ENCODE assay signal across 20 cellular contexts in genomic region chr11:46562527-46562926, GRCh38. TPM values are rescaled to one million over a fixed set of nuclear protein-coding genes. Genes with fewer than 3 reads are reported as not detected.
"Had no signal": no experiment of that assay in that cellular context is flagged by ENCODE, and none has a peak within 500 bp of the region (broad histone marks: within the 10 kb centered on the region; RNA-seq: fewer than 3 reads in every experiment).

No MANE protein-coding gene starts in this region.

- H3K36me3 ChIP-seq: ascending aorta, gastrocnemius medialis, left lung, neural progenitor cell, tibial nerve, uterus had no signal

- H3K9me3 Mint-ChIP-seq: activated CD4-positive, alpha-beta T cell treated with anti-CD3 and anti-CD28 coated beads, Interleukin-2, amount 10 ng/mL, durations not matched to agents 24 days and 14 days; activated naive CD4-positive, alpha-beta T cell treated with anti-CD3 and anti-CD28 coated beads for 36 hours; activated T-helper 2 cell treated with anti-CD3 and anti-CD28 coated beads, Interferon-gamma antibody, Interleukin-2, Interleukin-4, amounts not matched to agents 10 μg/mL and 5 μg/mL and 100 μg/mL, durations not matched to agents 14 hours and 24 hours and 36 hours; neural progenitor cell; T-helper 2 cell treated with Interferon-gamma antibody and Interleukin-4, amounts not matched to agents 5 μg/mL and 100 μg/mL, for 36 hours had no signal

- H3K27me3 Mint-ChIP-seq: activated CD4-positive, alpha-beta T cell treated with anti-CD3 and anti-CD28 coated beads, Interleukin-2, amount 10 ng/mL, durations not matched to agents 24 days and 14 days; progenitor cell of endocrine pancreas had no signal

- H3K9me3 ChIP-seq: ascending aorta, gastrocnemius medialis, left lung, tibial nerve, uterus had no signal

- H3K4me1 ChIP-seq: neural progenitor cell had no signal

- H3K36me3 Mint-ChIP-seq: neural progenitor cell had no signal

- H3K27ac Mint-ChIP-seq: activated naive CD4-positive, alpha-beta T cell treated with anti-CD3 and anti-CD28 coated beads for 36 hours; activated T-helper 2 cell treated with anti-CD3 and anti-CD28 coated beads, Interferon-gamma antibody, Interleukin-2, Interleukin-4, amounts not matched to agents 10 μg/mL and 5 μg/mL and 100 μg/mL, durations not matched to agents 14 hours and 24 hours and 36 hours; neural progenitor cell; T-helper 2 cell treated with Interferon-gamma antibody and Interleukin-4, amounts not matched to agents 5 μg/mL and 100 μg/mL, for 36 hours had no signal

- H3K4me2 ChIP-seq: neural progenitor cell had no signal

- DNase-seq: activated CD4-positive, alpha-beta T cell treated with anti-CD3 and anti-CD28 coated beads, Interleukin-2, amount 10 ng/mL, durations not matched to agents 24 days and 14 days; activated CD4-positive, CD25-positive, alpha-beta regulatory T cell; activated naive CD4-positive, alpha-beta T cell treated with anti-CD3 and anti-CD28 coated beads for 36 hours; gastrocnemius medialis; head of caudate nucleus; kidney; left lung; mammary epithelial cell; stimulated activated CD4-positive, alpha-beta T cell treated with anti-CD3 and anti-CD28 coated beads, Interleukin-2, amount 100 ng/mL, for 24 hours; stimulated activated naive CD4-positive, alpha-beta T cell treated with Interleukin-2 at 50 U/mL for 16 hours; SW 1271; uterus had no signal

- H3K27me3 ChIP-seq: ascending aorta, gastrocnemius medialis, left lung, neural progenitor cell, tibial nerve, uterus had no signal

- H3K27ac ChIP-seq: ascending aorta, coronary artery, neural progenitor cell, tibial nerve had no signal

- H3K4me3 Mint-ChIP-seq: activated CD4-positive, alpha-beta T cell treated with anti-CD3 and anti-CD28 coated beads, Interleukin-2, amount 10 ng/mL, durations not matched to agents 24 days and 14 days; activated naive CD4-positive, alpha-beta T cell treated with anti-CD3 and anti-CD28 coated beads for 36 hours; neural progenitor cell; T-helper 2 cell treated with Interferon-gamma antibody and Interleukin-4, amounts not matched to agents 5 μg/mL and 100 μg/mL, for 36 hours had no signal

- H3K4me1 Mint-ChIP-seq: neural progenitor cell had no signal

- H3K9ac ChIP-seq: neural progenitor cell had no signal

- ATAC-seq: esophagus mucosa, gastrocnemius medialis, left lung had no signal

- H3K4me3 ChIP-seq: ascending aorta, coronary artery, gastrocnemius medialis, left lung, neural progenitor cell, tibial nerve, uterus had no signal

- H2AFZ ChIP-seq: neural progenitor cell had no signal

RNA-seq across cellular contexts. Expression of gene HARBI1, which starts 54.5 kb away (rescaled TPM):
- total RNA-seq: ascending aorta had no signal
